In genomic region chr4:100095729-100096595, GRCh38 we compare ENCODE assay signal across 8 cellular contexts.
A peak's percentile ranks its signal among the peaks of the same experiment; 100 is the strongest.
DNase-seq lines count a peak whose midpoint lies in the region; ATAC-seq and TF ChIP-seq lines count a peak whose summit lies in the region.

No MANE protein-coding gene starts in this region.

- H2AFZ ChIP-seq in parathyroid adenoma, result peak overlapping the region; percentile 9

- H3K4me1 Mint-ChIP-seq in activated T-helper 1 cell treated with anti-CD3 and anti-CD28 coated beads, Interleukin-12 subunit alpha, Interleukin-12 subunit beta, Interleukin-2, Interleukin-4 antibody, amounts not matched to agents 30 ng/mL and 10 ng/mL and 1 ng/mL, durations not matched to agents 14 hours and 24 hours and 36 hours (ENCODE audit: low read depth), result peaks cover 82% of the 10 kb centered on the region

- H3K36me3 Mint-ChIP-seq in activated T-helper 1 cell treated with anti-CD3 and anti-CD28 coated beads, Interleukin-12 subunit alpha, Interleukin-12 subunit beta, Interleukin-2, Interleukin-4 antibody, amounts not matched to agents 30 ng/mL and 10 ng/mL and 1 ng/mL, durations not matched to agents 14 hours and 24 hours and 36 hours (ENCODE audit: low read depth), result no peaks in the 10 kb centered on the region

- H3K9me3 Mint-ChIP-seq in activated T-helper 1 cell treated with anti-CD3 and anti-CD28 coated beads, Interleukin-12 subunit alpha, Interleukin-12 subunit beta, Interleukin-2, Interleukin-4 antibody, amounts not matched to agents 30 ng/mL and 10 ng/mL and 1 ng/mL, durations not matched to agents 14 hours and 24 hours and 36 hours, result no peaks in the 10 kb centered on the region

- no peaks in the 10 kb centered on the region for H3K79me2 ChIP-seq in parathyroid adenoma

- H3K9ac ChIP-seq in parathyroid adenoma, result no peak overlapping the region

- no peak for TF ChIP-seq POLR2A in Peyer's patch (IDR thresholded peaks at IDR 0.05)
- no peak for TF ChIP-seq POLR2A in uterus (IDR thresholded peaks at IDR 0.05)

- peak; percentile 44 for DNase-seq in DMS153 treated with DMSO at 0.1 percent for 48 hours (lab: John Stamatoyannopoulos, UW; ENCODE audit: unreplicated experiment)
- DNase-seq in HL-60 (ENCODE audit: low read depth in 1 of 2, low spot score in 1 of 2), result peak; percentile 33 to 71
- peak in 2 of 3 donors; percentile 19 to 61 for DNase-seq in Peyer's patch
- DNase-seq in activated T-helper 1 cell treated with anti-CD3 and anti-CD28 coated beads, Interleukin-12 subunit alpha, Interleukin-12 subunit beta, Interleukin-2, Interleukin-4 antibody, amounts not matched to agents 30 ng/mL and 10 ng/mL and 1 ng/mL, durations not matched to agents 14 hours and 24 hours and 36 hours (ENCODE audit: low spot score), result peak; percentile 32
- DNase-seq in fibroblast of villous mesenchyme (ENCODE audit: low read depth), result peak; percentile 79
- DNase-seq in uterus, result peak; percentile 41 to 62

- H3K27ac Mint-ChIP-seq in activated T-helper 1 cell treated with anti-CD3 and anti-CD28 coated beads, Interleukin-12 subunit alpha, Interleukin-12 subunit beta, Interleukin-2, Interleukin-4 antibody, amounts not matched to agents 30 ng/mL and 10 ng/mL and 1 ng/mL, durations not matched to agents 14 hours and 24 hours and 36 hours, result peak overlapping the region; percentile 86

- H3K27me3 ChIP-seq in HL-60 (ENCODE audit: insufficient read depth, poor library complexity, severe bottlenecking) (no peaks in the 10 kb centered on the region), Peyer's patch (no peaks in the 10 kb centered on the region), parathyroid adenoma (ENCODE audit: control insufficient read depth, insufficient read depth, low read length) (no peaks in the 10 kb centered on the region), uterus (no peaks in the 10 kb centered on the region)

- TF ChIP-seq CTCF in HL-60 (IDR thresholded peaks at IDR 0.05; ENCODE audit: insufficient read depth, low read length) (peak; percentile 82), Peyer's patch (IDR thresholded peaks at IDR 0.05) (peak in 5 of 6 experiments; percentile 8 to 52 (median 40)), fibroblast of villous mesenchyme (IDR thresholded peaks at IDR 0.05; ENCODE audit: insufficient read depth, low read depth, low read length) (peak; percentile 92), parathyroid adenoma (IDR thresholded peaks at IDR 0.05) (peak; percentile 25), uterus (IDR thresholded peaks at IDR 0.05) (peak; percentile 49 to 67 (median 61))

- H3K9me3 ChIP-seq in Peyer's patch (no peaks in the 10 kb centered on the region), parathyroid adenoma (ENCODE audit: control insufficient read depth, low read length) (no peaks in the 10 kb centered on the region), uterus (no peaks in the 10 kb centered on the region)

- peak overlapping the region; percentile 23 for H3K4me3 Mint-ChIP-seq in activated T-helper 1 cell treated with anti-CD3 and anti-CD28 coated beads, Interleukin-12 subunit alpha, Interleukin-12 subunit beta, Interleukin-2, Interleukin-4 antibody, amounts not matched to agents 30 ng/mL and 10 ng/mL and 1 ng/mL, durations not matched to agents 14 hours and 24 hours and 36 hours

- intact Hi-C loops in activated T-helper 1 cell treated with anti-CD3 and anti-CD28 coated beads, Interleukin-12 subunit alpha, Interleukin-12 subunit beta, Interleukin-2, Interleukin-4 antibody, amounts not matched to agents 30 ng/mL and 10 ng/mL and 1 ng/mL, durations not matched to agents 14 hours and 24 hours and 36 hours (cut with micrococcal nuclease), result loop anchor here (5.0 to 10.0 kb wide), 8 partner anchors 111 to 1831 kb away; partner anchors contain the start of gene RAP1GDS1
- intact Hi-C loops in uterus (cut with DNase I; ENCODE audit: low total_unique reads), result no loop called here

- ATAC-seq in GM21381 (IDR thresholded peaks at IDR 0.05; ENCODE audit: unreplicated experiment), result peak; percentile 84

- H3K36me3 ChIP-seq in Peyer's patch (no peaks in the 10 kb centered on the region), parathyroid adenoma (ENCODE audit: control insufficient read depth, insufficient read depth, low read length) (no peaks in the 10 kb centered on the region), uterus (no peaks in the 10 kb centered on the region)

- no peak overlapping the region for H3K4me2 ChIP-seq in parathyroid adenoma (ENCODE audit: low read length)

- H3K4me3 ChIP-seq in HL-60 (replicated peaks; ENCODE audit: insufficient read depth, low read length), result no peak overlapping the region
- no peak overlapping the region for H3K4me3 ChIP-seq in Peyer's patch
- no peak overlapping the region for H3K4me3 ChIP-seq in fibroblast of villous mesenchyme (ENCODE audit: low read depth, low read length)
- H3K4me3 ChIP-seq in parathyroid adenoma (ENCODE audit: low read depth, low read length), result no peak overlapping the region
- no peak overlapping the region for H3K4me3 ChIP-seq in uterus

- H3K27ac ChIP-seq in HL-60 (replicated peaks), result no peak overlapping the region
- H3K27ac ChIP-seq in Peyer's patch, result no peak overlapping the region
- no peak overlapping the region for H3K27ac ChIP-seq in parathyroid adenoma
- peak overlapping the region in 1 of 2 donors; percentile 30 for H3K27ac ChIP-seq in uterus

- H3K4me1 ChIP-seq in Peyer's patch (peaks cover 0 to 7% (median 0%) of the 10 kb centered on the region in 4 donors), parathyroid adenoma (no peaks in the 10 kb centered on the region), uterus (no peaks in the 10 kb centered on the region)

- H3K27me3 Mint-ChIP-seq in activated T-helper 1 cell treated with anti-CD3 and anti-CD28 coated beads, Interleukin-12 subunit alpha, Interleukin-12 subunit beta, Interleukin-2, Interleukin-4 antibody, amounts not matched to agents 30 ng/mL and 10 ng/mL and 1 ng/mL, durations not matched to agents 14 hours and 24 hours and 36 hours (ENCODE audit: insufficient read depth), result no peaks in the 10 kb centered on the region

Comparison
In these comparisons a context has a peak if more than half of its experiments do, and no peak if none do; other contexts are left out.
1. CTCF ChIP-seq: peak in every context shown above with its lines; median percentile 92 in fibroblast of villous mesenchyme; 82 in HL-60; 61 in uterus; 40 in Peyer's patch; 25 in parathyroid adenoma.